In the genomic region with DNA sequence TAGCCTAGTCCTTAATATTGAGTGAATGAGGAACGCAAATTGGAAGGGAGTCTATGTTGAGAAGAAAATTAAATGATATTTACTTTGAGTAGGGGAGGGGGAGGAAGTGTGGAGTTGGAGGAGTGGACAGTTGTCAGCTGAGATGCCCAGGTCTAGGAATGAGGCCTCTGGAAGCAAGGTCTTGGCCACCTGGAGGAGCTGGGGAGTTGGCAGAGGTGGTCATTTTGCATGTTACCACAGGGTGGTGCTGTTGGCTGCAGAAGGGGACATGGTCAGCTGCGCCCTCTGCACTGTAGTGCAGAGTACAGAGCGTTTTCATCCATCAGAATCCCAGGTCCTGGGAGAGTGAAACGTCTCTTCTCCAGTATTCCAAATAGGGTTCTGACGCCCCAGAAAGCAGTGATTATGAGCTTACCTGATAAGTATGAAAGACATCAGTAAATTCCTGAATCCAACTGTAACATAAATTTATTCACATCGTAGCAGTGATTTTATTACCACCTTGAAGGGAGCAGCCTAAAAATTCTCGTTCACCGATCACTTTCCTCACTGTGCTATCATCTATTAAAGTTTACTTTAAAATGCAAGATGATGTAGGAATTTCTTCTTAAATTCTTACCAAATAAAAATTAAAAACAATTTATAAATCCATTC, we compare ENCODE assay signal across 8 cellular contexts. TPM values are rescaled to one million over a fixed set of nuclear protein-coding genes. Genes with fewer than 3 reads are reported as not detected.
DNase-seq lines count a peak whose midpoint lies in the region; ATAC-seq lines count a peak whose summit lies in the region.

No MANE protein-coding gene starts in this region.

- peak overlapping the region; percentile 18 for H3K27ac Mint-ChIP-seq in activated naive CD4-positive, alpha-beta T cell treated with anti-CD3 and anti-CD28 coated beads, Interleukin-2, amount 50 U/mL, for 72 hours

- ATAC-seq in activated naive CD4-positive, alpha-beta T cell treated with anti-CD3 and anti-CD28 coated beads, Interleukin-2, amount 50 U/mL, for 72 hours: peak; percentile 71 to 74
- peak; percentile 96 for ATAC-seq in Right ventricle myocardium superior (ENCODE audit: poor library complexity)
- no peak for ATAC-seq in HG02870 (IDR thresholded peaks at IDR 0.05; ENCODE audit: unreplicated experiment)

- H3K36me3 Mint-ChIP-seq in activated naive CD4-positive, alpha-beta T cell treated with anti-CD3 and anti-CD28 coated beads, Interleukin-2, amount 50 U/mL, for 72 hours: peaks cover 0 to 29% of the 10 kb centered on the region in 2 donors

- DNase-seq in D341Med (ENCODE audit: low spot score) (peak; percentile 84), HK-2 (ENCODE audit: unreplicated experiment) (peak; percentile 76), NOMO-1 treated with DMSO at 0.1 percent for 48 hours (lab: John Stamatoyannopoulos, UW; ENCODE audit: unreplicated experiment) (peak; percentile 15), Right ventricle myocardium superior (peak; percentile 69), posterior cingulate gyrus (peak; percentile 45 to 95 (median 68)), T-helper 9 cell (no peak)
- DNase-seq in activated naive CD4-positive, alpha-beta T cell treated with anti-CD3 and anti-CD28 coated beads, Interleukin-2, amount 50 U/mL, for 72 hours (ENCODE audit: low spot score in 2 of 2): peak in 1 of 2 donors; percentile 48

- intact Hi-C loops in Right ventricle myocardium superior (cut with DNase I) (no loop called here), posterior cingulate gyrus (cut with DNase I) (no loop called here)

- H3K9me3 Mint-ChIP-seq in activated naive CD4-positive, alpha-beta T cell treated with anti-CD3 and anti-CD28 coated beads, Interleukin-2, amount 50 U/mL, for 72 hours: no peaks in the 10 kb centered on the region

RNA-seq across cellular contexts. Expression of a gene that starts 13.8 kb away (rescaled TPM):
- 100 to 1,000 TPM; 385 to 475 TPM for total RNA-seq in activated naive CD4-positive, alpha-beta T cell treated with anti-CD3 and anti-CD28 coated beads, Interleukin-2, amount 50 U/mL, for 72 hours
- total RNA-seq in Right ventricle myocardium superior: 361 TPM

RNA-seq across cellular contexts. Expression of a gene that starts 34.7 kb away (rescaled TPM):
- total RNA-seq in activated naive CD4-positive, alpha-beta T cell treated with anti-CD3 and anti-CD28 coated beads, Interleukin-2, amount 50 U/mL, for 72 hours: 10 to 100 TPM; 10.8 to 66.8 TPM
- not detected for total RNA-seq in Right ventricle myocardium superior

RNA-seq across cellular contexts. Expression of a gene that starts 50.8 kb away (rescaled TPM):
- 1 to 10 TPM; 1.9 to 2.3 TPM for total RNA-seq in activated naive CD4-positive, alpha-beta T cell treated with anti-CD3 and anti-CD28 coated beads, Interleukin-2, amount 50 U/mL, for 72 hours
- 11.1 TPM for total RNA-seq in Right ventricle myocardium superior

Comparison
In these comparisons a context has a peak if more than half of its experiments do, and no peak if none do; other contexts are left out.
1. RNA of a gene that starts 34.7 kb away (total RNA-seq): 10.8 to 66.8 TPM in activated naive CD4-positive, alpha-beta T cell treated with anti-CD3 and anti-CD28 coated beads, Interleukin-2, amount 50 U/mL, for 72 hours; not detected in Right ventricle myocardium superior (single experiment); every median in the first group is over 10 times any median in the second.